In the genomic region with DNA sequence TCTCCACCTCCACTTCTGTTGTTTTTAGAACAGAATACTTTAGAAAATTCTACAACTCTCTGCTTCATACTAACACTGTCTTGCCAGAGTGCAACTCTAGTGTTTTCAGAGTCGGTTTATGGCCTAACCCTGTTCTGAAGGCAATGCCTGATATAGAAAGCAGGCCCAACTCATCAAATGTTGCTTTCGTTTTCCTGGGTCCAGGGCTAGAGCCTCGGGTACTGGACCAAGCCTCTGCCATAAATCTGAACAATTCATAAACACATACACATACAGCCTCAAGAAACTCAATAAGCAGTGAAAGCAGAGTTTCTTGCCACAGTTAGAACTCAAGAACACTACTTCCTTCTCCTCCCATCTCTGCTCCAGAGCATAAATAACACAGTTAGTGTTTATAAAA, we compare ENCODE assay signal across 19 cellular contexts.
"Had no signal": no experiment of that assay in that cellular context is flagged by ENCODE, and none has a peak within 500 bp of the region (broad histone marks: within the 10 kb centered on the region; RNA-seq: fewer than 3 reads in every experiment).

No MANE protein-coding gene starts in this region.

- H3K4me3 ChIP-seq: coronary artery, dorsolateral prefrontal cortex, gastroesophageal sphincter, left ventricle myocardium inferior, lower lobe of right lung, right atrium auricular region, testis, tibial nerve had no signal

- H3K27me3 ChIP-seq: dorsolateral prefrontal cortex, gastroesophageal sphincter, neutrophil, right atrium auricular region, testis, tibial nerve had no signal

- H3K4me1 Mint-ChIP-seq: memory B cell had no signal

- H3K9me3 ChIP-seq: gastroesophageal sphincter, left ventricle myocardium inferior, lower lobe of right lung, neutrophil, right atrium auricular region, testis, tibial nerve had no signal

- H3K9me3 Mint-ChIP-seq: memory B cell; naive thymus-derived CD8-positive, alpha-beta T cell had no signal

- DNase-seq: dorsolateral prefrontal cortex; effector CD8-positive, alpha-beta T cell; glutamatergic neuron; kidney; left cardiac atrium; left ventricle myocardium inferior; lower lobe of right lung; midbrain; naive thymus-derived CD8-positive, alpha-beta T cell; small intestine; stimulated activated CD4-positive, alpha-beta T cell treated with anti-CD3 and anti-CD28 coated beads, Interleukin-12 subunit alpha, Interleukin-12 subunit beta, amount 100 ng/mL, for 4 hours; stimulated activated naive CD8-positive, alpha-beta T cell treated with anti-CD3 and anti-CD28 coated beads, Interleukin-15, Interleukin-2, amounts not matched to agents 100 U/mL and 50 U/mL, for 24 hours; testis had no signal

- H3K27ac ChIP-seq: coronary artery, dorsolateral prefrontal cortex, gastroesophageal sphincter, left ventricle myocardium inferior, lower lobe of right lung, neutrophil, right atrium auricular region, testis, tibial nerve had no signal

- H3K4me1 ChIP-seq: gastroesophageal sphincter, left ventricle myocardium inferior, lower lobe of right lung, right atrium auricular region, testis had no signal

- H3K27ac Mint-ChIP-seq: memory B cell had no signal

- ATAC-seq: gastroesophageal sphincter; left cardiac atrium; lower lobe of right lung; naive thymus-derived CD8-positive, alpha-beta T cell; stimulated activated naive CD8-positive, alpha-beta T cell treated with anti-CD3 and anti-CD28 coated beads, Interleukin-15, Interleukin-2, amounts not matched to agents 100 U/mL and 50 U/mL, for 24 hours had no signal

- H3K27me3 Mint-ChIP-seq: memory B cell; naive thymus-derived CD8-positive, alpha-beta T cell had no signal

- H3K4me3 Mint-ChIP-seq: memory B cell; naive thymus-derived CD8-positive, alpha-beta T cell had no signal
